9 cellular contexts compared by ENCODE assay signal in the genomic region with DNA sequence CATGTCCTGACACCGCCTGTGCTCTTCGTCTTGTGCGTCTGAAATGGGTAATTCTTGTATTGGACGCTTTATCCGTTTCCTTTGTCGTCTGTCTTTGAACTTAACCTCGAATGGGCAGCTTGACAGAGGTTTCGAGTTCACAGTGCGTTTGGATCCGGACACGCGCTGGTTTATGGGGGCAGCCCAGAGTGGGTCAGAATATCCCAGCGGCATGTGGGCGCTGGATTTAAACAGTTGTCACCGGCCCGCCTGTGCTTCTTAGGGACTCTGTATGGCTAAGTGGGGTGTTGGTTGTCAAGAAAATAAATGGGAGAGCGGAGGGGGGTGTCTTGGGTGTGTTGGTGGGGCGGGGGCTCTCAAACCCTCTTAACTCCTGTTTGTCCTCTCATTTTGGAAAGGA.
DNase-seq lines count a peak whose midpoint lies in the region; ATAC-seq and TF ChIP-seq lines count a peak whose summit lies in the region.
"Had no signal": no experiment of that assay in that cellular context is flagged by ENCODE, and none has a peak within 500 bp of the region (broad histone marks: within the 10 kb centered on the region; RNA-seq: fewer than 3 reads in every experiment).

No MANE protein-coding gene starts in this region.

- H3K27ac Mint-ChIP-seq in activated CD8-positive, alpha-beta T cell treated with anti-CD3 and anti-CD28 coated beads, Interleukin-2, amount 10 ng/mL, durations not matched to agents 7 days and 5 days: peak overlapping the region; percentile 92
- H3K27ac Mint-ChIP-seq in glutamatergic neuron (ENCODE audit: unreplicated experiment): peak overlapping the region; percentile 85

- H3K27ac ChIP-seq in left ventricle myocardium inferior (replicated peaks) (peak overlapping the region; percentile 94), tibial artery (peak overlapping the region; percentile 79 to 81)

- H3K27me3 ChIP-seq in left ventricle myocardium inferior (ENCODE audit: low read depth) (no peaks in the 10 kb centered on the region), tibial artery (no peaks in the 10 kb centered on the region)

- H3K9me3 Mint-ChIP-seq in activated CD8-positive, alpha-beta T cell treated with anti-CD3 and anti-CD28 coated beads, Interleukin-2, amount 10 ng/mL, durations not matched to agents 7 days and 5 days (ENCODE audit: insufficient read depth): no peaks in the 10 kb centered on the region
- H3K9me3 Mint-ChIP-seq in glutamatergic neuron (ENCODE audit: unreplicated experiment): peaks cover 2% of the 10 kb centered on the region

- TF ChIP-seq CTCF in left ventricle myocardium inferior (IDR thresholded peaks at IDR 0.05; ENCODE audit: borderline replicate concordance) (no peak), glutamatergic neuron (IDR thresholded peaks at IDR 0.05; ENCODE audit: partially characterized antibody, unreplicated experiment) (no peak), tibial artery (IDR thresholded peaks at IDR 0.05) (no peak)

- H3K4me3 Mint-ChIP-seq in activated CD8-positive, alpha-beta T cell treated with anti-CD3 and anti-CD28 coated beads, Interleukin-2, amount 10 ng/mL, durations not matched to agents 7 days and 5 days: peak overlapping the region; percentile 98
- H3K4me3 Mint-ChIP-seq in glutamatergic neuron (ENCODE audit: unreplicated experiment): peak overlapping the region; percentile 94

- peaks cover 37% of the 10 kb centered on the region for H3K4me1 ChIP-seq in left ventricle myocardium inferior
- peaks cover 0 to 25% (median 0%) of the 10 kb centered on the region in 4 donors for H3K4me1 ChIP-seq in tibial artery

- no peaks in the 10 kb centered on the region for H3K36me3 ChIP-seq in left ventricle myocardium inferior
- no peaks in the 10 kb centered on the region for H3K36me3 ChIP-seq in tibial artery

- no peaks in the 10 kb centered on the region for H3K27me3 Mint-ChIP-seq in activated CD8-positive, alpha-beta T cell treated with anti-CD3 and anti-CD28 coated beads, Interleukin-2, amount 10 ng/mL, durations not matched to agents 7 days and 5 days (ENCODE audit: low read depth)
- H3K27me3 Mint-ChIP-seq in glutamatergic neuron (ENCODE audit: unreplicated experiment): no peaks in the 10 kb centered on the region

- CTCF ChIA-PET in activated CD8-positive, alpha-beta T cell treated with anti-CD3 and anti-CD28 coated beads, Interleukin-2, amount 10 ng/mL, durations not matched to agents 7 days and 5 days (lab: Charles Lee): interaction anchor here (1.2 kb wide), 1 partner anchor 183 kb away, joined by 3 read pairs; no protein-coding TSS in a partner anchor

- DNase-seq in left ventricle myocardium inferior (peak; percentile 17), left cardiac atrium (no peak), glutamatergic neuron (no peak), tibial artery (no peak), OCI-M2 (lab: John Stamatoyannopoulos, UW; ENCODE audit: unreplicated experiment) (no peak), NCI-H1092 treated with DMSO at 0.1 percent for 48 hours (lab: John Stamatoyannopoulos, UW) (no peak)
- DNase-seq in activated CD8-positive, alpha-beta T cell treated with anti-CD3 and anti-CD28 coated beads, Interleukin-2, amount 10 ng/mL, durations not matched to agents 7 days and 5 days: no peak

- POLR2A ChIA-PET in activated CD8-positive, alpha-beta T cell treated with anti-CD3 and anti-CD28 coated beads, Interleukin-2, amount 10 ng/mL, durations not matched to agents 7 days and 5 days (lab: Charles Lee): interaction anchor here (1.2 kb wide), 1 partner anchor 8 kb away, joined by 4 read pairs; no protein-coding TSS in a partner anchor

- intact Hi-C loops in left ventricle myocardium inferior (cut with micrococcal nuclease): loop anchor here (10.0 kb wide), 1 partner anchor 60 kb away; no protein-coding TSS in a partner anchor
- intact Hi-C loops in left cardiac atrium (cut with DNase I): no loop called here
- intact Hi-C loops in tibial artery (cut with DNase I; ENCODE audit: low total_unique reads): no loop called here

- peaks cover 40% of the 10 kb centered on the region for H3K4me1 Mint-ChIP-seq in activated CD8-positive, alpha-beta T cell treated with anti-CD3 and anti-CD28 coated beads, Interleukin-2, amount 10 ng/mL, durations not matched to agents 7 days and 5 days (ENCODE audit: low read depth)
- peaks cover 7% of the 10 kb centered on the region for H3K4me1 Mint-ChIP-seq in glutamatergic neuron (ENCODE audit: low read depth, unreplicated experiment)

- no peaks in the 10 kb centered on the region for H3K9me3 ChIP-seq in left ventricle myocardium inferior (replicated peaks)
- no peaks in the 10 kb centered on the region for H3K9me3 ChIP-seq in tibial artery

- H3K4me3 ChIP-seq in left ventricle myocardium inferior: peak overlapping the region; percentile 80
- peak overlapping the region; percentile 59 to 66 for H3K4me3 ChIP-seq in tibial artery
- H3K4me3 ChIP-seq: lung had no signal

- ATAC-seq in left cardiac atrium: no peak
- no peak for ATAC-seq in activated CD8-positive, alpha-beta T cell treated with anti-CD3 and anti-CD28 coated beads, Interleukin-2, amount 10 ng/mL, durations not matched to agents 7 days and 5 days
- no peak for ATAC-seq in HG02798 (IDR thresholded peaks at IDR 0.05; ENCODE audit: poor library complexity, unreplicated experiment)

- H3K36me3 Mint-ChIP-seq in activated CD8-positive, alpha-beta T cell treated with anti-CD3 and anti-CD28 coated beads, Interleukin-2, amount 10 ng/mL, durations not matched to agents 7 days and 5 days (ENCODE audit: low read depth): peaks cover 41% of the 10 kb centered on the region
- H3K36me3 Mint-ChIP-seq in glutamatergic neuron (ENCODE audit: unreplicated experiment): no peaks in the 10 kb centered on the region
